Comparison of ENCODE assay signal across 11 cellular contexts in the genomic region with DNA sequence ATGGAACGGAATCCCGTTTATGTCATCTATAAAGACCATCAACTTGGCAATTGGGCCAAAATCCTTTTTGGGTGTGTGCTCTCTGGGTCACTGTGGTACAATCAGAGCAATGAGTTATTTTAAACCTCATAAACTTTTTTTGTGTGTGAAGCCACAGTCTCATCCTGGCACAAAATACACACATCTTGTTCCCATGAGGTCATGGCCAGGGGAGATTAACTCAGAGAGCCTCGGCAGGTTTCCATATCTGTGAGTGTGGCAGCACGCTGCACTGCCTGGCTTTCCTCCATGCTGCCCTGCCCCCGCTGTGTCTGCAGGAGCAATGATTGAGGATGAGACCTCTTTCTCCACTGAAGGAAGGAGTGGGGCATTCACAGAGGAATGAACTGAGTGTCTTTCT. TPM values are rescaled to one million over a fixed set of nuclear protein-coding genes. Genes with fewer than 3 reads are reported as not detected.
DNase-seq lines count a peak whose midpoint lies in the region; ATAC-seq, FAIRE-seq and TF ChIP-seq lines count a peak whose summit lies in the region.
"Had no signal": no experiment of that assay in that cellular context is flagged by ENCODE, and none has a peak within 500 bp of the region (broad histone marks: within the 10 kb centered on the region; RNA-seq: fewer than 3 reads in every experiment).

No MANE protein-coding gene starts in this region.

- H4K20me1 ChIP-seq in SK-N-SH (ENCODE audit: insufficient read depth) = no peaks in the 10 kb centered on the region

- no peak overlapping the region for H2AFZ ChIP-seq in SK-N-SH (ENCODE audit: low read depth)

- H3K9ac ChIP-seq in SK-N-SH = no peak overlapping the region

- H3K36me3 ChIP-seq in SK-N-SH (replicated peaks in 1 of 2; ENCODE audit: control insufficient read depth in 1 of 2, insufficient read depth in 2 of 2, low read length in 1 of 2) (no peaks in the 10 kb centered on the region), cardiac muscle cell (no peaks in the 10 kb centered on the region), psoas muscle (ENCODE audit: insufficient read depth in 1 of 2, low read depth in 1 of 2) (no peaks in the 10 kb centered on the region)

- intact Hi-C loops in psoas muscle (cut with DNase I) = loop anchor here in 1 of 2 donors (5.0 kb wide), 1 partner anchor 55 kb away; a partner anchor contains a TSS

- WGBS in SK-N-SH (ENCODE audit: low lambda C conversion rate) = 77% methylated on average over 5 of the region's 5 CpGs
- WGBS in psoas muscle, 3 donors = 17 to 31% (median 27%) methylated on average over 5 of the region's 5 CpGs

- DNase-seq in G401 (ENCODE audit: low spot score) (peak; percentile 38), SK-N-SH (peak; percentile 42), cardiac muscle cell (ENCODE audit: low read depth in 1 of 2, low spot score in 1 of 2) (peak; percentile 57 to 68), psoas muscle (peak; percentile 69 to 93), NCI-H1417 treated with DMSO at 0.1 percent for 48 hours (lab: John Stamatoyannopoulos, UW) (no peak), NCI-H446 treated with DMSO at 0.1 percent for 48 hours (lab: John Stamatoyannopoulos, UW) (no peak), GM19239 (ENCODE audit: insufficient read length, low spot score) (no peak)
- DNase-seq: Karpas-422, NCI-H524 treated with DMSO at 0.1 percent for 48 hours had no signal

- in situ Hi-C loops in G401 (cut with HindIII; ENCODE audit: low sequenced_read_pairs) = no loop called here

- no peak for TF ChIP-seq CTCF in SK-N-SH (IDR thresholded peaks at IDR 0.05)
- TF ChIP-seq CTCF in cardiac muscle cell (IDR thresholded peaks at IDR 0.05; ENCODE audit: low read depth, low read length) = no peak
- no peak for TF ChIP-seq CTCF in psoas muscle (IDR thresholded peaks at IDR 0.05)

- H3K27me3 ChIP-seq in SK-N-SH (ENCODE audit: insufficient read depth) (no peaks in the 10 kb centered on the region), cardiac muscle cell (no peaks in the 10 kb centered on the region), psoas muscle (ENCODE audit: insufficient read depth in 3 of 3, low read length in 2 of 3) (no peaks in the 10 kb centered on the region)

- no peaks in the 10 kb centered on the region for H3K9me3 ChIP-seq in SK-N-SH
- no peaks in the 10 kb centered on the region for H3K9me3 ChIP-seq in cardiac muscle cell (ENCODE audit: low read depth)
- no peaks in the 10 kb centered on the region for H3K9me3 ChIP-seq in psoas muscle

- H3K4me1 ChIP-seq in SK-N-SH (ENCODE audit: control insufficient read depth in 1 of 2, insufficient read depth in 2 of 2, low read depth in 1 of 2, low read length in 1 of 2) (peaks cover 0 to 29% of the 10 kb centered on the region in 2 experiments; a peak in 1 of 4 replicates), cardiac muscle cell (ENCODE audit: low read depth) (peaks cover 15% of the 10 kb centered on the region), psoas muscle (peaks cover 28% of the 10 kb centered on the region)

- POLR2A ChIA-PET in SK-N-SH (lab: Yijun Ruan, JAX) = no interaction called here

- no peak for FAIRE-seq in GM19239 (lab: Jason Lieb, UNC)

- no peaks in the 10 kb centered on the region for H3K79me2 ChIP-seq in SK-N-SH (ENCODE audit: insufficient read depth)

- H3K27ac ChIP-seq in SK-N-SH (ENCODE audit: low read depth in 2 of 2, low read length in 1 of 2) (peak overlapping the region in 1 of 2 experiments; percentile 23; a peak in 1 of 4 replicates), cardiac muscle cell (peak overlapping the region; percentile 44), psoas muscle (peak overlapping the region; percentile 94)
- H3K27ac ChIP-seq: epithelial cell of prostate had no signal

- no peaks in the 10 kb centered on the region for H3F3A ChIP-seq in SK-N-SH (replicated peaks; ENCODE audit: insufficient read depth)

- H3K4me3 ChIP-seq in SK-N-SH (ENCODE audit: low read depth in 2 of 2, low read length in 1 of 2) (no peak overlapping the region), cardiac muscle cell (no peak overlapping the region), psoas muscle (no peak overlapping the region)

- no peak for TF ChIP-seq EP300 in SK-N-SH (IDR thresholded peaks at IDR 0.05; ENCODE audit: borderline replicate concordance in 1 of 2, low read depth in 1 of 2, low read length in 1 of 2)

- CTCF ChIA-PET in SK-N-SH (lab: Yijun Ruan, JAX) = interaction anchor here (1.0 kb wide), 1 partner anchor 10 kb away, joined by 3 read pairs; no protein-coding TSS in a partner anchor

- no peak for TF ChIP-seq RAD21 in SK-N-SH (IDR thresholded peaks at IDR 0.05; ENCODE audit: low read length)

- peak; percentile 85 to 90 (median 89) for ATAC-seq in psoas muscle
- no peak for ATAC-seq in HG03460 (IDR thresholded peaks at IDR 0.05; ENCODE audit: unreplicated experiment)

- no peaks in the 10 kb centered on the region for H3K9me2 ChIP-seq in SK-N-SH

- no peak overlapping the region for H3K4me2 ChIP-seq in SK-N-SH

TF ChIP-seq in SK-N-SH, 30 proteins besides CTCF, POLR2A, EP300 and RAD21:
- TF ChIP-seq FOXJ3 (CRISPR knock-in tag; IDR thresholded peaks at IDR 0.05) (no peak), CHD2 (IDR thresholded peaks at IDR 0.05; ENCODE audit: low read length, partially characterized antibody) (peak; percentile 40)
- TF ChIP-seq, protein P1, sequence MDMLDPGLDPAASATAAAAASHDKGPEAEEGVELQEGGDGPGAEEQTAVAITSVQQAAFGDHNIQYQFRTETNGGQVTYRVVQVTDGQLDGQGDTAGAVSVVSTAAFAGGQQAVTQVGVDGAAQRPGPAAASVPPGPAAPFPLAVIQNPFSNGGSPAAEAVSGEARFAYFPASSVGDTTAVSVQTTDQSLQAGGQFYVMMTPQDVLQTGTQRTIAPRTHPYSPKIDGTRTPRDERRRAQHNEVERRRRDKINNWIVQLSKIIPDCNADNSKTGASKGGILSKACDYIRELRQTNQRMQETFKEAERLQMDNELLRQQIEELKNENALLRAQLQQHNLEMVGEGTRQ (IDR thresholded peaks at IDR 0.05; ENCODE audit: borderline replicate concordance, low read depth, low read length) = no peak

RNA-seq across cellular contexts. Expression of a gene that starts 54.0 kb away (rescaled TPM):
- total RNA-seq in G401 (2014; rRNA removed; shearing (Covaris generic)) = 28.9 and 35.0 TPM in 2 replicates
- 16.5 and 21.0 TPM in 2 replicates for polyA plus RNA-seq in SK-N-SH (2012; rRNA removed)
- 24.3 and 26.7 TPM in 2 replicates for polyA plus RNA-seq in SK-N-SH (2012; cell fraction: cytosol; rRNA removed)
- polyA plus RNA-seq in SK-N-SH (2012; cell fraction: nucleus; rRNA removed) = 16.9 and 38.8 TPM in 2 replicates
- 43.2 and 61.4 TPM in 2 replicates for total RNA-seq in cardiac muscle cell
- polyA plus RNA-seq in cardiac muscle cell = 42.8 and 50.8 TPM in 2 replicates
- 10 to 100 TPM; 51.3 to 57.6 (median 52.8) TPM for total RNA-seq in psoas muscle
- polyA plus RNA-seq in psoas muscle = 10 to 100 TPM; 16.1 to 42.8 (median 21.6) TPM

Comparison
In these comparisons a context has a peak if more than half of its experiments do, and no peak if none do; other contexts are left out.
1. DNase-seq: peak in G401 (single experiment), SK-N-SH (single experiment), cardiac muscle cell (2 of 2) and psoas muscle (2 of 2); none in NCI-H1417 treated with DMSO at 0.1 percent for 48 hours (single experiment), NCI-H446 treated with DMSO at 0.1 percent for 48 hours (single experiment) and GM19239 (single experiment).